ENCODE assay signal across 8 cellular contexts in the genomic region with DNA sequence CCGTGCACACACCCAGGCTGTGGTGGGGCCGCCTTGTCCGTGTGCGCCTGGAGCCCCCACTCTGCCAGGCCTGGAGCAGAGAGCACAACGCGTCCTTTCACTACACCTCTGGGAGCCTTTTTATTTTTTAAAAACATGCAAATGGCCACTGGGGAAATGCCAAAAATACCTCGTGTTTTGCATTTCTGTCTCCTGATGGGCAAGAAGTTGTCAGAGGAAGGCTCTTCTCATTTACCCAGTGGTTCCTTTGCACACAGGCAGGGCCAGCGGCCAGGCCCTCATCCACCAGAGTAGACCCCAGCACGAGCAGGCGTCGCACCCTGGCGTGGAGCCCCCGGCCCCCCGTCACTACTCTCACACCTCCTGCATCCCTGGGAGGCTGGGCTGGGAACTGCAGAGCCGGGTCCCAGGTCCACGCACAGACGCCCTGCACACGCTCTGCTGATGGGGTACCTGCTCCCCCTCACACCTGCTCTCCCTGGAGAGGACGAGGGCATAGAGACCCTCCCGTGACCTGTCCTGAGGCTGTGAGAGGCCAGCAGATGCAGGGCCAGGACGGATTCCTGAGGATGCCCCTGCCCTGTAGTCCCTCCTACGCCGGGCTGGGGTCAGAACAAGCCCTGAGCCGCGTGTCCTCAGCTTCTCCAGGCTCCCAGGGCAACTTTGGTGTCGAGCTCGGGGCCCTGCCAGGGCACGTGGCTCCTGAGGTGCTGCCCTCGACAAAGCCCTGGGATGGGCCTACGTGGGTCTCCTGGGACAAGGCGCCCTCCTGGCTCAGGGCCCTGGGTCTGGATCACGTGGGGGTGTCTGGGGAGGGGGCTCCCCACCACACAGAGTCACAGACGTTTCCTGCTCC.
DNase-seq lines count a peak whose midpoint lies in the region; ATAC-seq lines count a peak whose summit lies in the region.

No MANE protein-coding gene starts in this region.

- peak; percentile 65 for ATAC-seq in GM18499 (IDR thresholded peaks at IDR 0.05; ENCODE audit: insufficient read depth, unreplicated experiment)
- ATAC-seq in GM21423 (IDR thresholded peaks at IDR 0.05; ENCODE audit: unreplicated experiment), result peak; percentile 75
- ATAC-seq in HG03460 (IDR thresholded peaks at IDR 0.05; ENCODE audit: unreplicated experiment), result peak; percentile 73

- DNase-seq in germinal center (ENCODE audit: low spot score), result peak; percentile 86
- no peak for DNase-seq in NCI-H2081 treated with DMSO at 0.1 percent for 48 hours (lab: John Stamatoyannopoulos, UW)
- no peak for DNase-seq in pons (ENCODE audit: low spot score)
- DNase-seq in stimulated activated CD4-positive, alpha-beta T cell treated with anti-CD3 and anti-CD28 coated beads, Interleukin-4, amount 100 ng/mL, for 1 hour, result no peak
- DNase-seq in NCI-H1092 treated with DMSO at 0.1 percent for 48 hours (lab: John Stamatoyannopoulos, UW), result no peak
